ENCODE assay signal across 20 cellular contexts in genomic region chr18:22330508-22330907, GRCh38.
"Had no signal": no experiment of that assay in that cellular context is flagged by ENCODE, and none has a peak within 500 bp of the region (broad histone marks: within the 10 kb centered on the region; RNA-seq: fewer than 3 reads in every experiment).

No MANE protein-coding gene starts in this region.

- ATAC-seq: foreskin keratinocyte; left lobe of liver; natural killer cell; psoas muscle; right lobe of liver; stimulated activated effector memory CD8-positive, alpha-beta T cell treated with anti-CD3 and anti-CD28 coated beads, Interleukin-12 subunit alpha, Interleukin-12 subunit beta, amount 100 ng/mL, for 72 hours had no signal

- H3K27ac Mint-ChIP-seq: natural killer cell; stimulated activated effector memory CD8-positive, alpha-beta T cell treated with anti-CD3 and anti-CD28 coated beads, Interleukin-12 subunit alpha, Interleukin-12 subunit beta, amount 100 ng/mL, for 72 hours; stimulated activated naive CD8-positive, alpha-beta T cell treated with anti-CD3 and anti-CD28 coated beads, Interleukin-15, Interleukin-2, amounts not matched to agents 100 ng/mL and 50 ng/mL, for 24 hours had no signal

- H3K27me3 Mint-ChIP-seq: stimulated activated naive CD8-positive, alpha-beta T cell treated with anti-CD3 and anti-CD28 coated beads, Interleukin-15, Interleukin-2, amounts not matched to agents 100 ng/mL and 50 ng/mL, for 24 hours had no signal

- H3K4me3 ChIP-seq: colonic mucosa, hepatocyte, psoas muscle, right lobe of liver, tibial artery, upper lobe of left lung, uterus had no signal

- H3K9me3 Mint-ChIP-seq: stimulated activated naive CD8-positive, alpha-beta T cell treated with anti-CD3 and anti-CD28 coated beads, Interleukin-15, Interleukin-2, amounts not matched to agents 100 ng/mL and 50 ng/mL, for 24 hours had no signal

- H3K36me3 Mint-ChIP-seq: natural killer cell; stimulated activated effector memory CD8-positive, alpha-beta T cell treated with anti-CD3 and anti-CD28 coated beads, Interleukin-12 subunit alpha, Interleukin-12 subunit beta, amount 100 ng/mL, for 72 hours had no signal

- H2AFZ ChIP-seq: hepatocyte had no signal

- H3K4me3 Mint-ChIP-seq: natural killer cell; stimulated activated effector memory CD8-positive, alpha-beta T cell treated with anti-CD3 and anti-CD28 coated beads, Interleukin-12 subunit alpha, Interleukin-12 subunit beta, amount 100 ng/mL, for 72 hours; stimulated activated naive CD8-positive, alpha-beta T cell treated with anti-CD3 and anti-CD28 coated beads, Interleukin-15, Interleukin-2, amounts not matched to agents 100 ng/mL and 50 ng/mL, for 24 hours had no signal

- FAIRE-seq: islet of Langerhans had no signal

- H3K9me3 ChIP-seq: colonic mucosa, psoas muscle, right lobe of liver, tibial artery, upper lobe of left lung, uterus had no signal

- H3K79me2 ChIP-seq: hepatocyte had no signal

- H3K36me3 ChIP-seq: colonic mucosa, right lobe of liver, tibial artery, upper lobe of left lung, uterus had no signal

- DNase-seq: colonic mucosa; dermis blood vessel endothelial cell; erythroblast; foreskin keratinocyte; kidney glomerular epithelial cell; mammary epithelial cell; natural killer cell; psoas muscle; retina; right lobe of liver; stimulated activated CD4-positive, alpha-beta T cell treated with anti-CD3 and anti-CD28 coated beads, Interleukin-4, amount 100 ng/mL, for 1 hour; stimulated activated CD8-positive, alpha-beta memory T cell treated with anti-CD3 and anti-CD28 coated beads, Interleukin-4, amount 100 ng/mL, for 48 hours; tibial artery; upper lobe of left lung; uterus had no signal

- H3K4me2 ChIP-seq: hepatocyte had no signal

- H3K4me1 ChIP-seq: foreskin keratinocyte, psoas muscle, right lobe of liver, uterus had no signal

- H3K27ac ChIP-seq: colonic mucosa, foreskin keratinocyte, hepatocyte, psoas muscle, right lobe of liver, tibial artery, upper lobe of left lung, uterus had no signal

- H3K27me3 ChIP-seq: colonic mucosa, hepatocyte, right lobe of liver, tibial artery, upper lobe of left lung, uterus had no signal
